23 cellular contexts compared by ENCODE assay signal in genomic region chr7:47948096-47948790, GRCh38. TPM values are rescaled to one million over a fixed set of nuclear protein-coding genes. Genes with fewer than 3 reads are reported as not detected.
DNase-seq lines count a peak whose midpoint lies in the region; ATAC-seq, FAIRE-seq and TF ChIP-seq lines count a peak whose summit lies in the region.
"Had no signal": no experiment of that assay in that cellular context is flagged by ENCODE, and none has a peak within 500 bp of the region (broad histone marks: within the 10 kb centered on the region; RNA-seq: fewer than 3 reads in every experiment).

TSS of gene PKD1L1 (minus strand) at chr7:47948466. CDS start at chr7:47948440, 26 bp downstream.

- POLR2A ChIA-PET in IMR-90 (lab: Charles Lee; ENCODE audit: unreplicated experiment) = no interaction called here

- H3K27ac ChIP-seq in IMR-90 (ENCODE audit: insufficient read depth, low read length) = no peak within 1 kb of the TSS
- peak within 1 kb of the TSS; percentile 70 to 75 for H3K27ac ChIP-seq in lung (ENCODE audit: low read depth in 1 of 2, low read length in 1 of 2)
- peak within 1 kb of the TSS; percentile 41 for H3K27ac ChIP-seq in skeletal muscle tissue (ENCODE audit: low read depth, low read length)
- H3K27ac ChIP-seq: brain microvascular endothelial cell, colonic mucosa, hepatocyte, Peyer's patch had no signal

- H3K4me3 ChIP-seq in IMR-90 (ENCODE audit: insufficient read depth, low read depth, low read length) = no peak within 1 kb of the TSS
- no peak within 1 kb of the TSS for H3K4me3 ChIP-seq in lung
- H3K4me3 ChIP-seq in skeletal muscle tissue (ENCODE audit: low read length in 3 of 3) = no peak within 1 kb of the TSS
- H3K4me3 ChIP-seq: colonic mucosa, hepatocyte, Peyer's patch had no signal

- CTCF ChIA-PET in IMR-90 (lab: Yijun Ruan, JAX) = interaction anchor here (0.5 to 1.4 kb wide), 3 partner anchors 44 to 376 kb away, joined by 3 to 4 read pairs (median 3); no protein-coding TSS in a partner anchor

- whole genome bisulfite sequencing in IMR-90 (ENCODE audit: extremely low coverage in 2 of 2, insufficient read length in 1 of 2), 2 experiments = 77% methylated on average over 3 of the region's 8 CpGs; no CpG with 5 or more reads in 1 of the 2 experiments
- WGBS in lung, 2 donors = 72 to 86% methylated on average over 8 of the region's 8 CpGs

- H3K27me3 Mint-ChIP-seq in endothelial cell (ENCODE audit: unreplicated experiment) = peaks cover 4% of the 10 kb centered on the region
- H3K27me3 Mint-ChIP-seq: activated naive CD8-positive, alpha-beta T cell treated with anti-CD3 and anti-CD28 coated beads, Interleukin-2, amount 50 U/mL, for 24 hours had no signal

- no peaks in the 10 kb centered on the region for H3K36me3 Mint-ChIP-seq in endothelial cell (ENCODE audit: low read depth, unreplicated experiment)
- H3K36me3 Mint-ChIP-seq: immature natural killer cell had no signal

- peak within 1 kb of the TSS; percentile 49; the same call in 1 of the 2 replicates for H2AK5ac ChIP-seq in IMR-90 (ENCODE audit: low read depth, low read length)

- H3K79me1 ChIP-seq in IMR-90 (ENCODE audit: low read depth in 1 of 2, low read length in 2 of 2) = no peaks in the 10 kb centered on the region

- dilution Hi-C loops in IMR-90 (cut with HindIII; ENCODE audit: low sequenced_read_pairs, unreplicated experiment) = no loop called here

- TF ChIP-seq POLR2A in IMR-90 (IDR thresholded peaks at IDR 0.05; ENCODE audit: low read depth, low read length) = no peak

- H2BK15ac ChIP-seq in IMR-90 (ENCODE audit: low read depth, low read length) = no peak within 1 kb of the TSS

- H3K4me1 Mint-ChIP-seq in endothelial cell (ENCODE audit: unreplicated experiment) = peaks cover 58% of the 10 kb centered on the region
- H3K4me1 Mint-ChIP-seq: activated B cell treated with CpG ODN at 0.5 μM for 24 hours, immature natural killer cell had no signal

- H3K9me3 Mint-ChIP-seq in endothelial cell (ENCODE audit: unreplicated experiment) = no peaks in the 10 kb centered on the region
- H3K9me3 Mint-ChIP-seq: activated B cell treated with CpG ODN at 0.5 μM for 24 hours; activated naive CD8-positive, alpha-beta T cell treated with anti-CD3 and anti-CD28 coated beads, Interleukin-2, amount 50 U/mL, for 24 hours; immature natural killer cell had no signal

- no peak within 1 kb of the TSS for H2AFZ ChIP-seq in IMR-90 (replicated peaks; ENCODE audit: low read length, poor library complexity)
- H2AFZ ChIP-seq: hepatocyte had no signal

- no peak within 1 kb of the TSS for H3K9ac ChIP-seq in IMR-90 (ENCODE audit: low read depth, low read length)
- no peak within 1 kb of the TSS for H3K9ac ChIP-seq in skeletal muscle tissue (ENCODE audit: low read depth in 1 of 3, low read length in 3 of 3)

- H3K4me1 ChIP-seq in IMR-90 (ENCODE audit: control insufficient read depth, insufficient read depth, low read length) (peaks cover 2% of the 10 kb centered on the region), lung (ENCODE audit: control insufficient read depth in 2 of 2, insufficient read depth in 2 of 2, low read length in 2 of 2) (peaks cover 0 to 9% of the 10 kb centered on the region in 2 donors), skeletal muscle tissue (ENCODE audit: control insufficient read depth in 3 of 3, insufficient read depth in 3 of 3, low read length in 3 of 3) (peaks cover 0 to 11% (median 2%) of the 10 kb centered on the region in 3 donors)
- H3K4me1 ChIP-seq: colonic mucosa, Peyer's patch had no signal

- DNase-seq in IMR-90 (no peak), endothelial cell (ENCODE audit: low spot score) (no peak), lung (ENCODE audit: low spot score) (no peak), NCI-H510A (lab: John Stamatoyannopoulos, UW) (no peak), RCC 7860 (ENCODE audit: low spot score) (no peak), NCI-H1048 (lab: John Stamatoyannopoulos, UW) (no peak), SKM-1 (lab: John Stamatoyannopoulos, UW; ENCODE audit: unreplicated experiment) (no peak)
- DNase-seq: activated B cell treated with CpG ODN at 0.5 μM for 24 hours; activated CD4-positive, alpha-beta T cell treated with anti-CD3 and anti-CD28 coated beads, Interleukin-2, amount 50 U/mL, for 48 hours; activated effector memory CD4-positive, alpha-beta T cell treated with anti-CD3 and anti-CD28 coated beads, Interleukin-2, amount 50 U/mL, for 16 hours; activated naive CD8-positive, alpha-beta T cell treated with anti-CD3 and anti-CD28 coated beads, Interleukin-2, amount 50 U/mL, for 24 hours; brain microvascular endothelial cell; C1 segment of cervical spinal cord; colonic mucosa; HCEC 1CT; immature natural killer cell; NCI-H1417; NK-92 treated with Interleukin-12 subunit alpha and Interleukin-12 subunit beta, amount 100 ng/mL, for 24 hours; Peyer's patch had no signal

- H3K56ac ChIP-seq in IMR-90 (ENCODE audit: extremely low read depth, insufficient read depth, low read length) = no peak within 1 kb of the TSS

- no TSS peak for BruUV-seq in IMR-90 (replicated peaks; lab: Mats Ljungman, UMichigan)

- no peak within 1 kb of the TSS for H3K4me3 Mint-ChIP-seq in endothelial cell (ENCODE audit: unreplicated experiment)
- H3K4me3 Mint-ChIP-seq: activated B cell treated with CpG ODN at 0.5 μM for 24 hours; activated naive CD8-positive, alpha-beta T cell treated with anti-CD3 and anti-CD28 coated beads, Interleukin-2, amount 50 U/mL, for 24 hours; immature natural killer cell had no signal

- H2BK20ac ChIP-seq in IMR-90 (ENCODE audit: low read depth, low read length) = no peak within 1 kb of the TSS

- H3K4me2 ChIP-seq in IMR-90 (ENCODE audit: low read depth, low read length) = no peak within 1 kb of the TSS
- H3K4me2 ChIP-seq: hepatocyte had no signal

- in situ Hi-C loops in IMR-90 (cut with MboI; ENCODE audit: low sequenced_read_pairs) = loop anchor here (10.0 kb wide), 2 partner anchors 513 to 683 kb away; no protein-coding TSS in a partner anchor

- H3K23ac ChIP-seq in IMR-90 (ENCODE audit: low read depth, low read length) = no peak within 1 kb of the TSS

- H3K14ac ChIP-seq in IMR-90 (replicated peaks; ENCODE audit: low read depth, low read length) = no peak within 1 kb of the TSS

- no peak for FAIRE-seq in RCC 7860 (lab: Jason Lieb, UNC)
- FAIRE-seq: endometrium, urothelium cell line had no signal

- H3K9me1 ChIP-seq in IMR-90 (ENCODE audit: insufficient read depth, low read length) = peaks cover 8% of the 10 kb centered on the region

- no peak within 1 kb of the TSS for H4K91ac ChIP-seq in IMR-90 (ENCODE audit: insufficient read depth, low read depth, low read length)

- H3K4ac ChIP-seq in IMR-90 (ENCODE audit: low read depth, low read length) = no peak within 1 kb of the TSS

- H2BK5ac ChIP-seq in IMR-90 (ENCODE audit: low read depth, low read length, poor library complexity, severe bottlenecking) = no peak within 1 kb of the TSS

- ATAC-seq in IMR-90 (ENCODE audit: low read depth) = no peak
- no peak for ATAC-seq in lung (ENCODE audit: insufficient read depth, low FRiP score)
- ATAC-seq: activated naive CD8-positive, alpha-beta T cell treated with anti-CD3 and anti-CD28 coated beads, Interleukin-2, amount 50 U/mL, for 24 hours had no signal

- H3K18ac ChIP-seq in IMR-90 (ENCODE audit: low read depth, low read length) = no peak within 1 kb of the TSS

- intact Hi-C loops in IMR-90 (cut with micrococcal nuclease) = loop anchor here (10.0 kb wide), 2 partner anchors 363 to 683 kb away; partner anchors contain the start of gene TNS3

- H4K20me1 ChIP-seq in IMR-90 (ENCODE audit: insufficient read depth, low read length) = no peaks in the 10 kb centered on the region

- peak within 1 kb of the TSS; percentile 28; the same call in 1 of the 2 replicates for H2BK120ac ChIP-seq in IMR-90 (ENCODE audit: low read depth, low read length)

- H3K36me3 ChIP-seq in IMR-90 (ENCODE audit: control insufficient read depth, insufficient read depth, low read length) = no peaks in the 10 kb centered on the region
- H3K36me3 ChIP-seq in lung (ENCODE audit: control insufficient read depth in 2 of 2, insufficient read depth in 2 of 2, low read length in 2 of 2) = no peaks in the 10 kb centered on the region
- H3K36me3 ChIP-seq in skeletal muscle tissue (ENCODE audit: control insufficient read depth in 3 of 3, insufficient read depth in 3 of 3, low read length in 3 of 3) = no peaks in the 10 kb centered on the region
- H3K36me3 ChIP-seq: brain microvascular endothelial cell, colonic mucosa, Peyer's patch had no signal

- H3K27ac Mint-ChIP-seq in endothelial cell (ENCODE audit: unreplicated experiment) = peak within 1 kb of the TSS; percentile 74
- H3K27ac Mint-ChIP-seq: activated B cell treated with CpG ODN at 0.5 μM for 24 hours; activated naive CD8-positive, alpha-beta T cell treated with anti-CD3 and anti-CD28 coated beads, Interleukin-2, amount 50 U/mL, for 24 hours; immature natural killer cell had no signal

- H4K5ac ChIP-seq in IMR-90 (ENCODE audit: low read depth, low read length) = no peak within 1 kb of the TSS

- no peak for TF ChIP-seq RAD21 in IMR-90 (IDR thresholded peaks at IDR 0.05; ENCODE audit: low read length)

- H3K27me3 ChIP-seq in IMR-90 (ENCODE audit: control insufficient read depth, insufficient read depth, low read length) (no peaks in the 10 kb centered on the region), lung (ENCODE audit: control insufficient read depth, insufficient read depth) (no peaks in the 10 kb centered on the region), skeletal muscle tissue (ENCODE audit: control insufficient read depth in 3 of 3, insufficient read depth in 3 of 3, low read length in 3 of 3) (no peaks in the 10 kb centered on the region)
- H3K27me3 ChIP-seq: brain microvascular endothelial cell, colonic mucosa, hepatocyte, Peyer's patch had no signal

- H3K9me3 ChIP-seq in IMR-90 (ENCODE audit: control insufficient read depth, insufficient read depth, low read length) = no peaks in the 10 kb centered on the region
- H3K9me3 ChIP-seq in lung (ENCODE audit: control insufficient read depth in 2 of 2, insufficient read depth in 1 of 2, low read length in 1 of 2) = no peaks in the 10 kb centered on the region
- H3K9me3 ChIP-seq in skeletal muscle tissue (ENCODE audit: control insufficient read depth in 3 of 3, low read length in 3 of 3) = no peaks in the 10 kb centered on the region
- H3K9me3 ChIP-seq: colonic mucosa, Peyer's patch had no signal

- H4K8ac ChIP-seq in IMR-90 (ENCODE audit: low read depth in 2 of 2, low read length in 2 of 2) = no peak within 1 kb of the TSS

- TF ChIP-seq CTCF in IMR-90 (conservative IDR thresholded peaks at IDR 0.05; ENCODE audit: low read depth, low read length) (no peak), endothelial cell (IDR thresholded peaks at IDR 0.05; ENCODE audit: unreplicated experiment) (no peak), lung (IDR thresholded peaks at IDR 0.05; ENCODE audit: control extremely low read depth, extremely low read depth) (no peak)

- no peak within 1 kb of the TSS for H2AK9ac ChIP-seq in IMR-90 (replicated peaks; ENCODE audit: low read depth, low read length, poor library complexity)

RNA-seq across cellular contexts. Expression of gene PKD1L1, which starts in this region (rescaled TPM):
- under 0.01 TPM in 2 replicates for total RNA-seq in IMR-90 (2012; rRNA removed)
- 0.03 and 0.15 TPM in 2 replicates for polyA plus RNA-seq in IMR-90 (2012; rRNA removed)
- 0.10 TPM in 1 of 2 replicates, not detected in the other for polyA plus RNA-seq in IMR-90 (2012; cell fraction: cytosol; rRNA removed)
- polyA plus RNA-seq in IMR-90 (2012; cell fraction: nucleus; rRNA removed; ENCODE audit: low replicate concordance) = 0.05 and 0.27 TPM in 2 replicates
- 4.8 TPM for total RNA-seq in endothelial cell (ENCODE audit: unreplicated experiment)
- total RNA-seq in lung = under 1 TPM; 0.26 to 0.80 TPM
- polyA plus RNA-seq in lung = 1 to 10 TPM in 1 of 2 donors, under 1 TPM in 1; 0.30 to 1.1 TPM
- total RNA-seq in skeletal muscle tissue = 0.52 TPM
